Comparison of ENCODE assay signal across 19 cellular contexts in genomic region chr11:69533296-69534165, GRCh38. TPM values are rescaled to one million over a fixed set of nuclear protein-coding genes. Genes with fewer than 3 reads are reported as not detected.
A peak's percentile ranks its signal among the peaks of the same experiment; 100 is the strongest.
DNase-seq lines count a peak whose midpoint lies in the region; ATAC-seq and TF ChIP-seq lines count a peak whose summit lies in the region.
"Had no signal": no experiment of that assay in that cellular context is flagged by ENCODE, and none has a peak within 500 bp of the region (broad histone marks: within the 10 kb centered on the region; RNA-seq: fewer than 3 reads in every experiment).

No MANE protein-coding gene starts in this region.

- TF ChIP-seq CTCF in natural killer cell (IDR thresholded peaks at IDR 0.05), result no peak

- peaks cover 23 to 24% of the 10 kb centered on the region in 2 donors for H3K27me3 Mint-ChIP-seq in natural killer cell treated with Interleukin-12 subunit alpha and Interleukin-12 subunit beta and Interleukin-15 and Interleukin-18, amount 100 ng/mL, for 72 hours
- H3K27me3 Mint-ChIP-seq in natural killer cell (ENCODE audit: low read depth in 2 of 2), result peaks cover 19 to 30% of the 10 kb centered on the region in 2 donors

- no peaks in the 10 kb centered on the region for H3K4me1 Mint-ChIP-seq in natural killer cell treated with Interleukin-12 subunit alpha and Interleukin-12 subunit beta and Interleukin-15 and Interleukin-18, amount 100 ng/mL, for 72 hours (ENCODE audit: low read depth in 2 of 2)
- peaks cover 0 to 10% of the 10 kb centered on the region in 2 donors for H3K4me1 Mint-ChIP-seq in natural killer cell

- intact Hi-C loops in natural killer cell (cut with micrococcal nuclease), result no loop called here
- intact Hi-C loops in sciatic nerve (cut with DNase I), result no loop called here

- H3K9me3 Mint-ChIP-seq in natural killer cell treated with Interleukin-12 subunit alpha and Interleukin-12 subunit beta and Interleukin-15 and Interleukin-18, amount 100 ng/mL, for 72 hours, result no peaks in the 10 kb centered on the region
- no peaks in the 10 kb centered on the region for H3K9me3 Mint-ChIP-seq in natural killer cell

- no peak overlapping the region for H3K27ac Mint-ChIP-seq in natural killer cell treated with Interleukin-12 subunit alpha and Interleukin-12 subunit beta and Interleukin-15 and Interleukin-18, amount 100 ng/mL, for 72 hours
- no peak overlapping the region for H3K27ac Mint-ChIP-seq in natural killer cell

- peak; percentile 22 for DNase-seq in natural killer cell treated with Interleukin-12 subunit alpha and Interleukin-12 subunit beta and Interleukin-15 and Interleukin-18, amount 100 ng/mL, for 72 hours (ENCODE audit: low spot score)
- DNase-seq in natural killer cell (no peak), islet precursor cell (peak; percentile 47), sciatic nerve (ENCODE audit: low spot score) (peak; percentile 49), NCI-H510A treated with DMSO at 0.1 percent for 48 hours (lab: John Stamatoyannopoulos, UW) (no peak), NCI-H526 (lab: John Stamatoyannopoulos, UW) (no peak), HuH-7.5 (ENCODE audit: low spot score) (no peak), NCI-H1417 (lab: John Stamatoyannopoulos, UW) (no peak)
- DNase-seq: C1 segment of cervical spinal cord, DND-41, GM23248, IMR-90, NCI-H1105, NCI-H1694 treated with DMSO at 0.1 percent for 48 hours, NCI-H226, NCI-H69, RPMI8226 had no signal

- ATAC-seq in natural killer cell treated with Interleukin-12 subunit alpha and Interleukin-12 subunit beta and Interleukin-15 and Interleukin-18, amount 100 ng/mL, for 72 hours, result no peak
- ATAC-seq in natural killer cell (no peak), sciatic nerve (no peak)

- H3K4me3 Mint-ChIP-seq in natural killer cell treated with Interleukin-12 subunit alpha and Interleukin-12 subunit beta and Interleukin-15 and Interleukin-18, amount 100 ng/mL, for 72 hours, result no peak overlapping the region
- no peak overlapping the region for H3K4me3 Mint-ChIP-seq in natural killer cell

- no peaks in the 10 kb centered on the region for H3K36me3 Mint-ChIP-seq in natural killer cell treated with Interleukin-12 subunit alpha and Interleukin-12 subunit beta and Interleukin-15 and Interleukin-18, amount 100 ng/mL, for 72 hours
- no peaks in the 10 kb centered on the region for H3K36me3 Mint-ChIP-seq in natural killer cell

RNA-seq across cellular contexts. Expression of gene LINC01488, which starts 52.1 kb away (rescaled TPM):
- not detected for total RNA-seq in natural killer cell treated with Interleukin-12 subunit alpha and Interleukin-12 subunit beta and Interleukin-15 and Interleukin-18, amount 100 ng/mL, for 72 hours
- not detected for total RNA-seq in natural killer cell
- total RNA-seq in sciatic nerve, result not detected
- total RNA-seq: A172, GM23248, IMR-90, LHCN-M2 had no signal

Comparison
In these comparisons a context has a peak if more than half of its experiments do, and no peak if none do; other contexts are left out.
1. DNase-seq: peak in natural killer cell treated with Interleukin-12 subunit alpha and Interleukin-12 subunit beta and Interleukin-15 and Interleukin-18, amount 100 ng/mL, for 72 hours (single experiment), islet precursor cell (single experiment) and sciatic nerve (single experiment); none in natural killer cell (single experiment), NCI-H510A treated with DMSO at 0.1 percent for 48 hours (single experiment), NCI-H526 (0 of 2), HuH-7.5 (single experiment) and NCI-H1417 (0 of 3).